22 cellular contexts compared by ENCODE assay signal in the genomic region with DNA sequence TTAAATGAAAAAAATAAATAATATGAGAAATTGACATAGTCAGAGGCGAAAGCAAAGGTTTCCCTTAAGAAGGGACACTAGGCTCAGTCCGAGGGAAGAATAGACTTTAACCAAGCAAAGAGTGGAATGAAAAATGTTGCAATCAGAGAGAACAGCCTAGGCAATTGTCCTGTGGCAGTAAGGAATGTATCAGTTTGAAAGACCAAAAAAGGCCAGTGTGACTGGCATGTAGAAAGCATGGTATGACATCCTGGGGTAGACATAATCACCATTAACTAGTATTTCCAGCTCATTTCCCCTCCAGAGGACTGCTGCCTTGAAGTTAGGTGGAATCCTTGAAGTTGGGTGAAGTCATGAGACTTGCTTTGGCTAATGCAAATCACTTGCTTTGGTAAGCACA. TPM values are rescaled to one million over a fixed set of nuclear protein-coding genes. Genes with fewer than 3 reads are reported as not detected.
DNase-seq lines count a peak whose midpoint lies in the region; ATAC-seq, FAIRE-seq and TF ChIP-seq lines count a peak whose summit lies in the region.
"Had no signal": no experiment of that assay in that cellular context is flagged by ENCODE, and none has a peak within 500 bp of the region (broad histone marks: within the 10 kb centered on the region; RNA-seq: fewer than 3 reads in every experiment).

No MANE protein-coding gene starts in this region.

- H4K20me1 ChIP-seq in GM23338 (replicated peaks; ENCODE audit: insufficient read depth) = no peaks in the 10 kb centered on the region
- H4K20me1 ChIP-seq in H1 (replicated peaks in 1 of 2; ENCODE audit: control insufficient read depth in 1 of 2, insufficient read depth in 2 of 2, low read length in 2 of 2) = no peaks in the 10 kb centered on the region
- no peaks in the 10 kb centered on the region for H4K20me1 ChIP-seq in neural progenitor cell (ENCODE audit: low read depth)

- POLR2A ChIA-PET in H1 (lab: Charles Lee; ENCODE audit: partially characterized antibody) = interaction anchor here (1.6 to 2.6 kb wide), 2 partner anchors 13 to 14 kb away, joined by 8 to 18 read pairs; a partner anchor contains a TSS

- no peak for FAIRE-seq in H1 (lab: Jason Lieb, UNC)
- FAIRE-seq: A204.1, GM12891, HTR-8/SVneo had no signal

- H3K4me3 Mint-ChIP-seq in GM23338 = no peak overlapping the region
- no peak overlapping the region for H3K4me3 Mint-ChIP-seq in neural progenitor cell
- H3K4me3 Mint-ChIP-seq: CD4-positive, CD25-positive, alpha-beta regulatory T cell had no signal

- H2BK120ac ChIP-seq in H1 (replicated peaks; ENCODE audit: low read depth, low read length) = no peak overlapping the region

- no peaks in the 10 kb centered on the region for H3K9me3 Mint-ChIP-seq in GM23338
- H3K9me3 Mint-ChIP-seq in neural progenitor cell = no peaks in the 10 kb centered on the region

- TF ChIP-seq CTCF in GM23338 (conservative IDR thresholded peaks at IDR 0.05; ENCODE audit: low read depth in 2 of 2) = no peak
- TF ChIP-seq CTCF in H1 (IDR thresholded peaks at IDR 0.05; ENCODE audit: control extremely low read depth in 1 of 3, insufficient read depth in 1 of 3, low read depth in 1 of 3, low read length in 3 of 3) = no peak
- no peak for TF ChIP-seq CTCF in neural progenitor cell (IDR thresholded peaks at IDR 0.05)

- H3K36me3 ChIP-seq in GM23338 (ENCODE audit: insufficient read depth) = no peaks in the 10 kb centered on the region
- no peaks in the 10 kb centered on the region for H3K36me3 ChIP-seq in H1 (ENCODE audit: control insufficient read depth in 2 of 4, insufficient read depth in 4 of 4, low read length in 3 of 4)
- H3K36me3 ChIP-seq in neural progenitor cell = no peaks in the 10 kb centered on the region
- H3K36me3 ChIP-seq: BE2C had no signal

- H2BK12ac ChIP-seq in H1 (ENCODE audit: low read depth, low read length) = peak overlapping the region; percentile 63

- H3F3A ChIP-seq in GM23338 (replicated peaks; ENCODE audit: low read depth) = peaks cover 4% of the 10 kb centered on the region; the same call in 1 of the 2 replicates
- peaks cover 30% of the 10 kb centered on the region for H3F3A ChIP-seq in neural progenitor cell (ENCODE audit: low read depth)

- H3K4me1 ChIP-seq in GM23338 (ENCODE audit: insufficient read depth) (peaks cover 22% of the 10 kb centered on the region), H1 (replicated peaks in 1 of 4; ENCODE audit: control insufficient read depth in 3 of 4, insufficient read depth in 4 of 4, low read length in 3 of 4) (peaks cover 7 to 15% (median 12%) of the 10 kb centered on the region in 4 experiments; a peak in 6 of 7 replicates), neural progenitor cell (peaks cover 20% of the 10 kb centered on the region)
- H3K4me1 ChIP-seq: BE2C had no signal

- no peaks in the 10 kb centered on the region for H3K27me3 ChIP-seq in GM23338 (ENCODE audit: insufficient read depth)
- no peaks in the 10 kb centered on the region for H3K27me3 ChIP-seq in H1 (replicated peaks in 1 of 4; ENCODE audit: control insufficient read depth in 3 of 4, extremely low read depth in 1 of 4, insufficient read depth in 3 of 4, low read length in 3 of 4)
- no peaks in the 10 kb centered on the region for H3K27me3 ChIP-seq in neural progenitor cell
- H3K27me3 ChIP-seq: BE2C had no signal

- no peak overlapping the region for H4K8ac ChIP-seq in H1 (ENCODE audit: extremely low read depth, insufficient read depth, low read length)

- H3K18ac ChIP-seq in H1 (ENCODE audit: extremely low read depth, low read length) = no peak overlapping the region

- 69% methylated on average over 2 of the region's 2 CpGs; no CpG with 5 or more reads in 1 of the 2 experiments for WGBS in H1 (ENCODE audit: extremely low coverage in 1 of 2, insufficient coverage in 1 of 2, insufficient read length in 1 of 2, insufficient replicate concordance in 2 of 2, low coverage in 1 of 2, low lambda C conversion rate in 2 of 2, missing lambda C conversion rate in 1 of 2), 2 experiments

- peaks cover 24% of the 10 kb centered on the region for H3K4me1 Mint-ChIP-seq in GM23338
- H3K4me1 Mint-ChIP-seq in neural progenitor cell = peaks cover 8% of the 10 kb centered on the region
- H3K4me1 Mint-ChIP-seq: CD4-positive, CD25-positive, alpha-beta regulatory T cell had no signal

- no peak for ATAC-seq in GM23338

- H2AFZ ChIP-seq in GM23338 (peak overlapping the region; percentile 30; the same call in 1 of the 2 replicates), H1 (ENCODE audit: low read length) (peak overlapping the region; percentile 60; the same call in 1 of the 2 replicates), neural progenitor cell (replicated peaks) (no peak overlapping the region)

- H3K9me3 ChIP-seq in H1 (ENCODE audit: insufficient read depth in 2 of 2, low read depth in 1 of 2, low read length in 1 of 2) (no peaks in the 10 kb centered on the region), neural progenitor cell (ENCODE audit: low read depth) (no peaks in the 10 kb centered on the region)
- H3K9me3 ChIP-seq: BE2C, Caco-2 had no signal

- DNase-seq in GM23338 (ENCODE audit: low spot score) (peak; percentile 41), MV-4-11 (lab: John Stamatoyannopoulos, UW) (peak; percentile 12), H1 (ENCODE audit: low read depth in 1 of 2, low spot score in 2 of 2) (no peak), neural progenitor cell (ENCODE audit: low spot score) (peak; percentile 11), SHP77 (lab: John Stamatoyannopoulos, UW) (no peak), middle frontal gyrus (ENCODE audit: extremely low spot score, low spot score) (no peak), medulla oblongata (ENCODE audit: extremely low spot score) (no peak)
- DNase-seq in activated CD8-positive, alpha-beta memory T cell treated with anti-CD3 and anti-CD28 coated beads, Interleukin-2, amount 50 U/mL, for 48 hours = no peak
- DNase-seq: BE2C; CD4-positive, CD25-positive, alpha-beta regulatory T cell; DMS53; H7; KBM-7; NCI-H1694 treated with DMSO at 0.1 percent for 48 hours; NCI-H2107; NCI-H226; NCI-H82; SIG-M5 had no signal

- no peak overlapping the region for H3K23ac ChIP-seq in H1 (ENCODE audit: insufficient read length)

- H3K27ac Mint-ChIP-seq in GM23338 (no peak overlapping the region), neural progenitor cell (no peak overlapping the region)
- H3K27ac Mint-ChIP-seq: CD4-positive, CD25-positive, alpha-beta regulatory T cell had no signal

- CTCF ChIA-PET in H1 (lab: Charles Lee; ENCODE audit: partially characterized antibody) = interaction anchor here (0.6 to 3.2 kb wide), 7 partner anchors 12 to 344 kb away, joined by 3 to 18 read pairs (median 3); a partner anchor contains a TSS

- no peak overlapping the region for H2BK15ac ChIP-seq in H1 (ENCODE audit: low read length)

- no peaks in the 10 kb centered on the region for H3K79me2 ChIP-seq in GM23338 (replicated peaks; ENCODE audit: insufficient read depth)
- H3K79me2 ChIP-seq in H1 (ENCODE audit: control insufficient read depth in 1 of 2, insufficient read depth in 2 of 2, low read length in 2 of 2) = no peaks in the 10 kb centered on the region
- H3K79me2 ChIP-seq in neural progenitor cell (ENCODE audit: low read depth) = no peaks in the 10 kb centered on the region

- no peak overlapping the region for H3K56ac ChIP-seq in H1 (replicated peaks; ENCODE audit: insufficient read length, low read depth, low read length)

- H3K27ac ChIP-seq in GM23338 (ENCODE audit: low read depth) (peak overlapping the region; percentile 36; the same call in 1 of the 2 replicates), H1 (ENCODE audit: low read depth, low read length) (no peak overlapping the region), neural progenitor cell (no peak overlapping the region)

- TF ChIP-seq EP300 in H1 (IDR thresholded peaks at IDR 0.05; ENCODE audit: borderline replicate concordance in 1 of 2, low read depth in 2 of 2, low read length in 2 of 2) = no peak

- peak overlapping the region; percentile 48; the same call in 1 of the 2 replicates for H2BK5ac ChIP-seq in H1 (ENCODE audit: low read depth, low read length)

- TF ChIP-seq POLR2A in H1 (IDR thresholded peaks at IDR 0.05; ENCODE audit: control extremely low read depth in 1 of 2, low read depth in 2 of 2, low read length in 2 of 2) = no peak

- H3K4me2 ChIP-seq in GM23338 = no peak overlapping the region
- no peak overlapping the region for H3K4me2 ChIP-seq in H1 (ENCODE audit: insufficient read depth in 1 of 2, low read depth in 2 of 2, low read length in 2 of 2)
- no peak overlapping the region for H3K4me2 ChIP-seq in neural progenitor cell

- H3K14ac ChIP-seq in H1 (ENCODE audit: insufficient read length) = no peak overlapping the region

- no peaks in the 10 kb centered on the region for H3K79me1 ChIP-seq in H1 (ENCODE audit: low read depth, low read length)

- TF ChIP-seq RAD21 in H1 (IDR thresholded peaks at IDR 0.05 in 1 of 2, conservative IDR thresholded peaks at IDR 0.05 in 1 of 2; ENCODE audit: low read depth in 2 of 2, low read length in 2 of 2) = no peak

- no peak overlapping the region for H4K5ac ChIP-seq in H1 (ENCODE audit: insufficient read length, low read depth, low read length)

- H3K9me2 ChIP-seq in GM23338 (ENCODE audit: insufficient read depth) = no peaks in the 10 kb centered on the region

- H3K36me3 Mint-ChIP-seq in GM23338 (ENCODE audit: low read depth) = no peaks in the 10 kb centered on the region
- no peaks in the 10 kb centered on the region for H3K36me3 Mint-ChIP-seq in neural progenitor cell
- H3K36me3 Mint-ChIP-seq: CD4-positive, CD25-positive, alpha-beta regulatory T cell had no signal

- H2BK20ac ChIP-seq in H1 (ENCODE audit: low read length) = peak overlapping the region; percentile 80

- H3K27me3 Mint-ChIP-seq in GM23338 (ENCODE audit: insufficient read depth, low read depth, poor library complexity) (peaks cover 4% of the 10 kb centered on the region), neural progenitor cell (ENCODE audit: insufficient read depth, low read depth) (peaks cover 6% of the 10 kb centered on the region)

- no peak overlapping the region for H3K9ac ChIP-seq in H1 (replicated peaks in 1 of 4; ENCODE audit: extremely low read depth in 1 of 4, low read depth in 3 of 4, low read length in 3 of 4)
- H3K9ac ChIP-seq in neural progenitor cell = no peak overlapping the region

- H3K23me2 ChIP-seq in H1 (ENCODE audit: low read depth, low read length) = no peaks in the 10 kb centered on the region

- no peak overlapping the region for H3K4me3 ChIP-seq in GM23338
- H3K4me3 ChIP-seq in H1 (ENCODE audit: extremely low read depth in 1 of 4, insufficient read depth in 2 of 4, low read depth in 3 of 4, low read length in 4 of 4) = no peak overlapping the region
- no peak overlapping the region for H3K4me3 ChIP-seq in neural progenitor cell

- no peak overlapping the region for H4K91ac ChIP-seq in H1 (replicated peaks; ENCODE audit: insufficient read length, low read length)

- H3K4ac ChIP-seq in H1 (replicated peaks; ENCODE audit: insufficient read length, low read depth, low read length) = no peak overlapping the region

- H2AK5ac ChIP-seq in H1 (ENCODE audit: low read depth, low read length) = no peak overlapping the region

RNA-seq across cellular contexts. Expression of a gene that starts 14.8 kb away (rescaled TPM):
- 32.1 and 32.4 TPM in 2 replicates for total RNA-seq in GM23338 (2014; rRNA removed; shearing (Covaris generic))
- 11.7 and 13.3 TPM in 2 replicates for polyA plus RNA-seq in GM23338 (2016; fragmentation: Nextera tagmentation; extraction: Ambion mirVana)
- 33.0 and 35.2 TPM in 2 replicates for total RNA-seq in H1 (2021; fragmentation: NEBNext Ultra II Directional; extraction: Animal tissue kit (Norgen Biotek cat#: 25700))
- 7.1 and 8.3 TPM in 2 replicates for polyA plus RNA-seq in H1 (2011; rRNA removed)
- polyA plus RNA-seq in H1 (2011; cell fraction: cytosol; rRNA removed) = 10.3 TPM
- polyA plus RNA-seq in H1 (2011; cell fraction: nucleus; rRNA removed) = 8.3 TPM
- 14.7 to 20.8 TPM (median 18.0 TPM) in 4 replicates for polyA plus RNA-seq in H1 (2012, experiment 1 of 2)
- polyA plus RNA-seq in H1 (2012, experiment 2 of 2) = 1.3 TPM
- 14.9 TPM for polyA plus RNA-seq in H1 (2013, experiment 1 of 2)
- polyA plus RNA-seq in H1 (2013, experiment 2 of 2) = 14.4 TPM
- polyA minus RNA-seq in H1 (2011; rRNA and poly(A)+ RNA removed) = 23.7 and 24.6 TPM in 2 replicates
- polyA minus RNA-seq in H1 (2011; cell fraction: cytosol; rRNA and poly(A)+ RNA removed) = 17.0 TPM
- 39.3 TPM for polyA minus RNA-seq in H1 (2011; cell fraction: nucleus; rRNA and poly(A)+ RNA removed)
- total RNA-seq in neural progenitor cell (ENCODE audit: low replicate concordance) = 11.1 and 17.7 TPM in 2 replicates

Comparison
In these comparisons a context has a peak if more than half of its experiments do, and no peak if none do; other contexts are left out.
1. DNase-seq: peak in GM23338 (single experiment), MV-4-11 (single experiment) and neural progenitor cell (single experiment); none in H1 (0 of 2), SHP77 (0 of 2), middle frontal gyrus (single experiment), medulla oblongata (single experiment) and activated CD8-positive, alpha-beta memory T cell treated with anti-CD3 and anti-CD28 coated beads, Interleukin-2, amount 50 U/mL, for 48 hours (single experiment).